ENCODE assay signal across 26 cellular contexts in genomic region chr12:100564090-100564489, GRCh38. TPM values are rescaled to one million over a fixed set of nuclear protein-coding genes. Genes with fewer than 3 reads are reported as not detected.
A peak's percentile ranks its signal among the peaks of the same experiment; 100 is the strongest.
DNase-seq lines count a peak whose midpoint lies in the region; ATAC-seq and TF ChIP-seq lines count a peak whose summit lies in the region.
"Had no signal": no experiment of that assay in that cellular context is flagged by ENCODE, and none has a peak within 500 bp of the region (broad histone marks: within the 10 kb centered on the region; RNA-seq: fewer than 3 reads in every experiment).

No MANE protein-coding gene starts in this region.

- H2BK5ac ChIP-seq in neuronal stem cell (ENCODE audit: low read length), result no peak overlapping the region
- no peak overlapping the region for H2BK5ac ChIP-seq in mesenchymal stem cell (ENCODE audit: low read depth, low read length, poor library complexity, severe bottlenecking)

- no peak overlapping the region for H2BK120ac ChIP-seq in neuronal stem cell (ENCODE audit: low read depth, low read length)
- no peak overlapping the region for H2BK120ac ChIP-seq in mesenchymal stem cell (ENCODE audit: low read depth, low read length)

- no peaks in the 10 kb centered on the region for H3K9me2 ChIP-seq in GM23338 (ENCODE audit: insufficient read depth)

- 37 to 44% methylated on average over 2 of the region's 2 CpGs for WGBS in heart right ventricle, 2 donors
- no CpG with 5 or more reads among the region's 2 CpGs for WGBS in neuronal stem cell (ENCODE audit: extremely low coverage in 2 of 2, insufficient read length in 2 of 2, insufficient replicate concordance in 1 of 2), 2 donors
- 90% methylated on average over 1 of the region's 2 CpGs for WGBS in mesenchymal stem cell

- no peak overlapping the region for H3K23ac ChIP-seq in neuronal stem cell (ENCODE audit: low read depth, low read length, poor library complexity)
- H3K23ac ChIP-seq in mesenchymal stem cell (ENCODE audit: low read length in 2 of 2), result no peak overlapping the region

- H2BK15ac ChIP-seq in neuronal stem cell (ENCODE audit: low read length) (no peak overlapping the region), mesenchymal stem cell (ENCODE audit: low read depth, poor library complexity, severe bottlenecking) (no peak overlapping the region)

- H3F3A ChIP-seq in GM23338 (replicated peaks; ENCODE audit: low read depth), result no peaks in the 10 kb centered on the region

- TF ChIP-seq CTCF in GM23338 (conservative IDR thresholded peaks at IDR 0.05; ENCODE audit: low read depth in 2 of 2) (no peak), heart right ventricle (IDR thresholded peaks at IDR 0.05) (no peak)

- H2AFZ ChIP-seq in GM23338, result peak overlapping the region; percentile 8; the same call in 1 of the 2 replicates
- H2AFZ ChIP-seq in neuronal stem cell (ENCODE audit: low read length), result peak overlapping the region; percentile 28
- no peak overlapping the region for H2AFZ ChIP-seq in mesenchymal stem cell (ENCODE audit: low read depth, low read length)

- DNase-seq in GM23338 (ENCODE audit: low spot score) (peak; percentile 17), dermis microvascular lymphatic vessel endothelial cell (ENCODE audit: low read depth in 2 of 2) (peak; percentile 79 to 85), heart right ventricle (no peak), neuronal stem cell (ENCODE audit: low spot score) (peak; percentile 11), mesenchymal stem cell (no peak), NCI-H774 (lab: John Stamatoyannopoulos, UW) (no peak)
- DNase-seq in activated CD4-positive, alpha-beta T cell treated with anti-CD3 and anti-CD28 coated beads for 1 hour, result no peak
- DNase-seq: activated CD4-positive, alpha-beta T cell treated with anti-CD3 and anti-CD28 coated beads, Interleukin-2, amount 50 U/mL, for 48 hours; activated naive CD4-positive, alpha-beta T cell treated with anti-CD3 and anti-CD28 coated beads for 36 hours; body of pancreas; cerebellar nuclear complex; glutamatergic neuron; MM.1S; NCI-H2029 treated with DMSO at 0.1 percent for 48 hours; NCI-H526; PC-3; SHP77; spleen; stimulated activated CD4-positive, alpha-beta T cell treated with anti-CD3 and anti-CD28 coated beads, Interleukin-2, amount 100 ng/mL, for 24 hours; stimulated activated CD8-positive, alpha-beta memory T cell treated with anti-CD3 and anti-CD28 coated beads, Interleukin-4, amount 100 ng/mL, for 48 hours; T-helper 2 cell; thyroid gland had no signal

- intact Hi-C loops in heart right ventricle (cut with DNase I), result no loop called here

- H3K4ac ChIP-seq in neuronal stem cell (ENCODE audit: low read length) (no peak overlapping the region), mesenchymal stem cell (ENCODE audit: low read depth in 1 of 2, low read length in 2 of 2) (no peak overlapping the region)

- no peak overlapping the region for H3K27ac Mint-ChIP-seq in GM23338
- H3K27ac Mint-ChIP-seq: activated naive CD4-positive, alpha-beta T cell treated with anti-CD3 and anti-CD28 coated beads for 36 hours; activated T-helper 1 cell treated with anti-CD3 and anti-CD28 coated beads, Interleukin-12 subunit alpha, Interleukin-12 subunit beta, Interleukin-2, Interleukin-4 antibody, amounts not matched to agents 30 ng/mL and 10 ng/mL and 1 ng/mL, durations not matched to agents 14 hours and 24 hours and 36 hours; natural killer cell treated with Interleukin-12 subunit alpha and Interleukin-12 subunit beta and Interleukin-15 and Interleukin-18, amount 100 ng/mL, for 72 hours had no signal

- ATAC-seq in GM23338 (no peak), heart right ventricle (peak in 7 of 8 donors; percentile 52 to 89 (median 76)), GM19452 (IDR thresholded peaks at IDR 0.05; ENCODE audit: unreplicated experiment) (no peak)
- ATAC-seq: body of pancreas; natural killer cell treated with Interleukin-12 subunit alpha and Interleukin-12 subunit beta and Interleukin-15 and Interleukin-18, amount 100 ng/mL, for 72 hours; PC-3 had no signal

- no peaks in the 10 kb centered on the region for H3K79me2 ChIP-seq in GM23338 (replicated peaks; ENCODE audit: insufficient read depth)

- no peak overlapping the region for H3K14ac ChIP-seq in neuronal stem cell (ENCODE audit: low read length)
- no peak overlapping the region for H3K14ac ChIP-seq in mesenchymal stem cell (ENCODE audit: low read length in 2 of 2)

- H3K36me3 ChIP-seq in GM23338 (ENCODE audit: insufficient read depth) (no peaks in the 10 kb centered on the region), heart right ventricle (no peaks in the 10 kb centered on the region), neuronal stem cell (replicated peaks in 1 of 2; ENCODE audit: control insufficient read depth in 2 of 2, insufficient read depth in 2 of 2, low read length in 2 of 2) (no peaks in the 10 kb centered on the region), mesenchymal stem cell (ENCODE audit: control insufficient read depth in 1 of 2, insufficient read depth in 2 of 2, low read depth in 1 of 2, low read length in 2 of 2) (no peaks in the 10 kb centered on the region)
- H3K36me3 ChIP-seq: spleen, thyroid gland had no signal

- H3K4me3 ChIP-seq in GM23338 (no peak overlapping the region), heart right ventricle (peak overlapping the region in 1 of 10 donors; percentile 9), neuronal stem cell (ENCODE audit: low read length in 2 of 2) (no peak overlapping the region), mesenchymal stem cell (ENCODE audit: insufficient read depth in 1 of 2, low read depth in 1 of 2, low read length in 2 of 2) (no peak overlapping the region)
- H3K4me3 ChIP-seq: body of pancreas, spleen, thyroid gland had no signal

- H3K27ac ChIP-seq in GM23338 (ENCODE audit: low read depth) (no peak overlapping the region), heart right ventricle (peak overlapping the region in 7 of 10 donors; percentile 0 to 69 (median 55)), neuronal stem cell (replicated peaks; ENCODE audit: low read length) (no peak overlapping the region), mesenchymal stem cell (ENCODE audit: low read length, poor library complexity, severe bottlenecking) (no peak overlapping the region)
- H3K27ac ChIP-seq: body of pancreas, KMS-11, spleen had no signal

- no peak overlapping the region for H3K18ac ChIP-seq in neuronal stem cell (ENCODE audit: low read length)
- H3K18ac ChIP-seq in mesenchymal stem cell (ENCODE audit: low read depth in 1 of 2, low read length in 2 of 2), result no peak overlapping the region

- H3K4me1 Mint-ChIP-seq in GM23338, result peaks cover 8% of the 10 kb centered on the region

- no peaks in the 10 kb centered on the region for H3K9me3 ChIP-seq in heart right ventricle
- no peaks in the 10 kb centered on the region for H3K9me3 ChIP-seq in neuronal stem cell (replicated peaks in 1 of 2; ENCODE audit: control insufficient read depth in 2 of 2, insufficient read depth in 1 of 2, low read depth in 1 of 2, low read length in 2 of 2)
- H3K9me3 ChIP-seq in mesenchymal stem cell (ENCODE audit: control insufficient read depth, low read length), result no peaks in the 10 kb centered on the region
- H3K9me3 ChIP-seq: body of pancreas, spleen, thyroid gland had no signal

- H3K79me1 ChIP-seq in neuronal stem cell (ENCODE audit: low read depth, low read length) (no peaks in the 10 kb centered on the region), mesenchymal stem cell (replicated peaks; ENCODE audit: low read length, poor library complexity, severe bottlenecking) (no peaks in the 10 kb centered on the region)

- H3K4me2 ChIP-seq in GM23338 (no peak overlapping the region), neuronal stem cell (ENCODE audit: insufficient read depth, low read length, poor library complexity, severe bottlenecking) (no peak overlapping the region), mesenchymal stem cell (ENCODE audit: low read length, poor library complexity, severe bottlenecking) (no peak overlapping the region)
- H3K4me2 ChIP-seq: KMS-11 had no signal

- no peaks in the 10 kb centered on the region; the same call in 2 of the 3 replicates for H3K36me3 Mint-ChIP-seq in GM23338 (ENCODE audit: low read depth)
- H3K36me3 Mint-ChIP-seq: natural killer cell treated with Interleukin-12 subunit alpha and Interleukin-12 subunit beta and Interleukin-15 and Interleukin-18, amount 100 ng/mL, for 72 hours had no signal

- H3K27me3 ChIP-seq in GM23338 (ENCODE audit: insufficient read depth) (no peaks in the 10 kb centered on the region), heart right ventricle (no peaks in the 10 kb centered on the region), neuronal stem cell (ENCODE audit: control insufficient read depth in 3 of 3, insufficient read depth in 3 of 3, low read depth in 1 of 3, low read length in 3 of 3) (peaks cover 0 to 17% (median 0%) of the 10 kb centered on the region in 3 experiments), mesenchymal stem cell (ENCODE audit: control insufficient read depth in 1 of 2, insufficient read depth in 1 of 2, low read length in 2 of 2) (peaks cover 0 to 24% of the 10 kb centered on the region in 2 experiments)
- H3K27me3 ChIP-seq: body of pancreas, thyroid gland had no signal

- H3K4me3 Mint-ChIP-seq in GM23338, result no peak overlapping the region
- H3K4me3 Mint-ChIP-seq: activated naive CD4-positive, alpha-beta T cell treated with anti-CD3 and anti-CD28 coated beads for 36 hours; activated T-helper 1 cell treated with anti-CD3 and anti-CD28 coated beads, Interleukin-12 subunit alpha, Interleukin-12 subunit beta, Interleukin-2, Interleukin-4 antibody, amounts not matched to agents 30 ng/mL and 10 ng/mL and 1 ng/mL, durations not matched to agents 14 hours and 24 hours and 36 hours; natural killer cell treated with Interleukin-12 subunit alpha and Interleukin-12 subunit beta and Interleukin-15 and Interleukin-18, amount 100 ng/mL, for 72 hours had no signal

- H2BK12ac ChIP-seq in neuronal stem cell (ENCODE audit: low read length) (no peak overlapping the region), mesenchymal stem cell (ENCODE audit: low read length in 2 of 2) (no peak overlapping the region)

- H3K9me3 Mint-ChIP-seq in GM23338, result no peaks in the 10 kb centered on the region
- H3K9me3 Mint-ChIP-seq: activated naive CD4-positive, alpha-beta T cell treated with anti-CD3 and anti-CD28 coated beads for 36 hours; activated T-helper 1 cell treated with anti-CD3 and anti-CD28 coated beads, Interleukin-12 subunit alpha, Interleukin-12 subunit beta, Interleukin-2, Interleukin-4 antibody, amounts not matched to agents 30 ng/mL and 10 ng/mL and 1 ng/mL, durations not matched to agents 14 hours and 24 hours and 36 hours; natural killer cell treated with Interleukin-12 subunit alpha and Interleukin-12 subunit beta and Interleukin-15 and Interleukin-18, amount 100 ng/mL, for 72 hours had no signal

- H3K4me1 ChIP-seq in GM23338 (ENCODE audit: insufficient read depth) (no peaks in the 10 kb centered on the region), heart right ventricle (peaks cover 0 to 31% (median 15%) of the 10 kb centered on the region in 9 donors), neuronal stem cell (ENCODE audit: control insufficient read depth in 2 of 2, insufficient read depth in 1 of 2, low read depth in 1 of 2, low read length in 2 of 2) (peaks cover 0 to 3% of the 10 kb centered on the region in 2 donors), mesenchymal stem cell (ENCODE audit: control insufficient read depth, insufficient read depth, low read depth, low read length) (no peaks in the 10 kb centered on the region)
- H3K4me1 ChIP-seq: body of pancreas, thyroid gland had no signal

- H4K8ac ChIP-seq in neuronal stem cell (ENCODE audit: low read depth, low read length) (no peak overlapping the region), mesenchymal stem cell (ENCODE audit: low read length) (no peak overlapping the region)

- H4K91ac ChIP-seq in neuronal stem cell (ENCODE audit: low read depth, low read length, poor library complexity) (no peak overlapping the region), mesenchymal stem cell (ENCODE audit: low read length) (no peak overlapping the region)

- peaks cover 2% of the 10 kb centered on the region for H3K27me3 Mint-ChIP-seq in GM23338 (ENCODE audit: insufficient read depth, low read depth, poor library complexity)

- no peak overlapping the region for H2AK5ac ChIP-seq in neuronal stem cell (ENCODE audit: low read depth, low read length)
- no peak overlapping the region for H2AK5ac ChIP-seq in mesenchymal stem cell (ENCODE audit: low read length, severe bottlenecking)

- H4K20me1 ChIP-seq in GM23338 (replicated peaks; ENCODE audit: insufficient read depth), result no peaks in the 10 kb centered on the region

- H3K9ac ChIP-seq in neuronal stem cell (ENCODE audit: low read depth, low read length, poor library complexity) (no peak overlapping the region), mesenchymal stem cell (ENCODE audit: low read length) (no peak overlapping the region)
- H3K9ac ChIP-seq: KMS-11 had no signal

RNA-seq across cellular contexts. Expression of gene GAS2L3, which starts 9.4 kb away (rescaled TPM):
- 13.5 and 22.3 TPM in 2 replicates for total RNA-seq in GM23338 (2014; rRNA removed; shearing (Covaris generic))
- polyA plus RNA-seq in GM23338 (2016; fragmentation: Nextera tagmentation; extraction: Ambion mirVana) (9.0 and 9.7 TPM in 2 replicates), heart right ventricle (1 to 10 TPM in 1 of 2 donors, under 1 TPM in 1; 0.43 to 1.5 TPM)
- total RNA-seq in dermis microvascular lymphatic vessel endothelial cell (12.4 and 21.3 TPM in 2 replicates), heart right ventricle (1 to 10 TPM; 1.3 to 5.6 (median 2.0) TPM)
- polyA plus RNA-seq in neuronal stem cell (2013, experiment 1 of 2), result 30.3 TPM
- polyA plus RNA-seq in neuronal stem cell (2013, experiment 2 of 2), result 33.4 TPM
- 11.0 TPM for polyA plus RNA-seq in mesenchymal stem cell (2013, experiment 1 of 2)
- polyA plus RNA-seq in mesenchymal stem cell (2013, experiment 2 of 2), result 10.1 TPM

Comparison
In these comparisons a context has a peak if more than half of its experiments do, and no peak if none do; other contexts are left out.
1. ATAC-seq: peak in heart right ventricle (7 of 8); none in GM23338 (single experiment) and GM19452 (single experiment).
2. DNase-seq: peak in GM23338 (single experiment), dermis microvascular lymphatic vessel endothelial cell (2 of 2) and neuronal stem cell (single experiment); none in heart right ventricle (0 of 2), mesenchymal stem cell (single experiment), activated CD4-positive, alpha-beta T cell treated with anti-CD3 and anti-CD28 coated beads for 1 hour (single experiment) and NCI-H774 (single experiment).
3. H3K27ac ChIP-seq: peak in heart right ventricle (7 of 10); none in GM23338 (single experiment), neuronal stem cell (single experiment) and mesenchymal stem cell (single experiment).